26 cellular contexts compared by ENCODE assay signal in genomic region chr11:108875134-108875533, GRCh38.
"Had no signal": no experiment of that assay in that cellular context is flagged by ENCODE, and none has a peak within 500 bp of the region (broad histone marks: within the 10 kb centered on the region; RNA-seq: fewer than 3 reads in every experiment).

No MANE protein-coding gene starts in this region.

- H3K27me3 Mint-ChIP-seq: activated CD4-positive, alpha-beta memory T cell treated with anti-CD3 and anti-CD28 coated beads for 36 hours; activated CD4-positive, alpha-beta T cell treated with anti-CD3 and anti-CD28 coated beads, Interleukin-2, amount 10 ng/mL, durations not matched to agents 24 days and 14 days; dendritic cell treated with granulocyte-macrophage colony-stimulating factor and Interleukin-4, amounts not matched to agents 40 ng/mL and 50 ng/mL, for 4 days; memory B cell had no signal

- H3K4me1 ChIP-seq: transverse colon had no signal

- H3K9me3 Mint-ChIP-seq: activated CD4-positive, alpha-beta memory T cell treated with anti-CD3 and anti-CD28 coated beads for 36 hours; activated CD4-positive, alpha-beta T cell treated with anti-CD3 and anti-CD28 coated beads, Interleukin-2, amount 10 ng/mL, durations not matched to agents 24 days and 14 days; dendritic cell treated with granulocyte-macrophage colony-stimulating factor and Interleukin-4, amounts not matched to agents 40 ng/mL and 50 ng/mL, for 4 days; endodermal cell; memory B cell; natural killer cell; T-helper 1 cell treated with Interleukin-12 subunit alpha and Interleukin-12 subunit beta and Interleukin-4 antibody, amounts not matched to agents 30 μg/mL and 1 μg/mL, for 36 hours had no signal

- H3K9me3 ChIP-seq: spleen, transverse colon had no signal

- H3K4me3 Mint-ChIP-seq: activated CD4-positive, alpha-beta memory T cell treated with anti-CD3 and anti-CD28 coated beads for 36 hours; activated CD4-positive, alpha-beta T cell treated with anti-CD3 and anti-CD28 coated beads, Interleukin-2, amount 10 ng/mL, durations not matched to agents 24 days and 14 days; dendritic cell treated with granulocyte-macrophage colony-stimulating factor and Interleukin-4, amounts not matched to agents 40 ng/mL and 50 ng/mL, for 4 days; endodermal cell; memory B cell; natural killer cell; T-helper 1 cell treated with Interleukin-12 subunit alpha and Interleukin-12 subunit beta and Interleukin-4 antibody, amounts not matched to agents 30 μg/mL and 1 μg/mL, for 36 hours had no signal

- H3K27ac Mint-ChIP-seq: activated CD4-positive, alpha-beta memory T cell treated with anti-CD3 and anti-CD28 coated beads for 36 hours; activated CD4-positive, alpha-beta T cell treated with anti-CD3 and anti-CD28 coated beads, Interleukin-2, amount 10 ng/mL, durations not matched to agents 24 days and 14 days; dendritic cell treated with granulocyte-macrophage colony-stimulating factor and Interleukin-4, amounts not matched to agents 40 ng/mL and 50 ng/mL, for 4 days; endodermal cell; memory B cell; natural killer cell; T-helper 1 cell treated with Interleukin-12 subunit alpha and Interleukin-12 subunit beta and Interleukin-4 antibody, amounts not matched to agents 30 μg/mL and 1 μg/mL, for 36 hours had no signal

- H3K4me1 Mint-ChIP-seq: memory B cell had no signal

- H3K27me3 ChIP-seq: spleen, transverse colon had no signal

- H3K36me3 ChIP-seq: spleen, transverse colon had no signal

- DNase-seq: activated CD4-positive, alpha-beta memory T cell treated with anti-CD3 and anti-CD28 coated beads for 36 hours; activated CD4-positive, alpha-beta T cell treated with anti-CD3 and anti-CD28 coated beads, Interleukin-2, amount 10 ng/mL, durations not matched to agents 24 days and 14 days; activated CD4-positive, CD25-positive, alpha-beta regulatory T cell treated with anti-CD3 and anti-CD28 coated beads, Interleukin-2, amount 50 U/mL, for 72 hours; activated CD8-positive, alpha-beta memory T cell treated with anti-CD3 and anti-CD28 coated beads, Interleukin-2, amount 50 U/mL, for 4 hours; activated gamma-delta T cell treated with Interleukin-2 at 50 U/mL for 16 hours; activated naive CD4-positive, alpha-beta T cell treated with anti-CD3 and anti-CD28 coated beads, Interleukin-2, amount 50 U/mL, for 16 hours; activated T-cell treated with anti-CD3 and anti-CD28 coated beads, Interleukin-2, amount 50 U/mL, for 1 hour; amygdala; central memory CD4-positive, alpha-beta T cell; endodermal cell; foreskin fibroblast; head of caudate nucleus; hippocampal formation; kidney; left colon; natural killer cell; posterior cingulate gyrus; right cardiac atrium; spleen; stimulated activated naive CD4-positive, alpha-beta T cell treated with Interleukin-2 at 50 U/mL for 16 hours; T1000; transverse colon had no signal

- ATAC-seq: esophagus mucosa, left colon, natural killer cell, right cardiac atrium had no signal

- H3K36me3 Mint-ChIP-seq: activated CD4-positive, alpha-beta memory T cell treated with anti-CD3 and anti-CD28 coated beads for 36 hours; memory B cell; natural killer cell had no signal

- H3K27ac ChIP-seq: spleen, transverse colon had no signal

- H3K4me3 ChIP-seq: spleen, transverse colon had no signal
